Comparison of ENCODE assay signal across 1 cellular context in the genomic region with DNA sequence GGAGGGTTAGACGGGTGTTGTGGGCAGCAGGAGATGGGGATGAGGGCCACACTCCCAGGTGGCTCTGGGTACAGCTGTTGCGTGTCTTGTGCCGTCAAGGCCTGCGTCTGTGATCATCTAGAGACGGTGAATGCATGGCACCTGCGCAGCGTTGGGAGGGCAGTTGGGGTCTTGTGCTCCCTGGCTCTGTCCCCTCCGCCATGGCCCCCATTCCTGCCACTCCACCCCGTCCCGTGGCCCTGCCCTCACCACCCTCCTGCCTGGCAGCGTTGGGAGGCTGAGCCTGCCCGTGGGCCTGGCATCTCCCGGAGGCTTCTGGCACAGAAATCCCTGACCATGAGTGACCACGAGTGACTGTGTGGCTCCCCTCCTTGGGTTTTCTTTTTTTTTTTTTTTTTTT.
TF ChIP-seq lines count a peak whose summit lies in the region.

No MANE protein-coding gene starts in this region.

TF ChIP-seq in GM12878, 131 proteins besides CTCF, POLR2A, EP300 and RAD21:
- TF ChIP-seq NRF1 (conservative IDR thresholded peaks at IDR 0.05; ENCODE audit: low read depth, low read length) (no peak), IKZF2 (IDR thresholded peaks at IDR 0.05) (no peak), SREBF2 (IDR thresholded peaks at IDR 0.05; ENCODE audit: low read length) (no peak), EGR1 (IDR thresholded peaks at IDR 0.05; ENCODE audit: borderline replicate concordance in 1 of 2, low read depth in 2 of 2, low read length in 2 of 2) (no peak), SMAD1 (IDR thresholded peaks at IDR 0.05; ENCODE audit: low read depth, partially characterized antibody) (no peak), SIX5 (IDR thresholded peaks at IDR 0.05; ENCODE audit: low read depth, low read length, severe bottlenecking) (no peak)
